10 cellular contexts compared by ENCODE assay signal in genomic region chr12:100243137-100243536, GRCh38. TPM values are rescaled to one million over a fixed set of nuclear protein-coding genes. Genes with fewer than 3 reads are reported as not detected.
"Had no signal": no experiment of that assay in that cellular context is flagged by ENCODE, and none has a peak within 500 bp of the region (broad histone marks: within the 10 kb centered on the region; RNA-seq: fewer than 3 reads in every experiment).

No MANE protein-coding gene starts in this region.

- DNase-seq: GM23248, GOT3, H9, HCEC 1CT, HFFc6 had no signal

- H3K27ac ChIP-seq: GM23248 had no signal

- H3K4me1 ChIP-seq: HAP-1 had no signal

- H3K9ac ChIP-seq: GM23248 had no signal

- FAIRE-seq: H1, H54 had no signal

- H3K9me3 ChIP-seq: HAP-1 had no signal

- H3K36me3 ChIP-seq: HAP-1 had no signal

- H2AFZ ChIP-seq: GM23248, GM23338 had no signal

- ATAC-seq: GM23338, HCT116 had no signal

- H3K4me2 ChIP-seq: GM23338 had no signal

- H3K4me3 ChIP-seq: GM23248, GM23338, HAP-1 had no signal

RNA-seq across cellular contexts. Expression of gene DEPDC4, which starts 23.7 kb away (rescaled TPM):
- total RNA-seq: GM23248 had no signal
